In genomic region chr14:35821546-35822411, GRCh38 we compare ENCODE assay signal across 8 cellular contexts. TPM values are rescaled to one million over a fixed set of nuclear protein-coding genes. Genes with fewer than 3 reads are reported as not detected.
DNase-seq lines count a peak whose midpoint lies in the region; ATAC-seq, FAIRE-seq and TF ChIP-seq lines count a peak whose summit lies in the region.

No MANE protein-coding gene starts in this region.

- H2AK5ac ChIP-seq in H1 (ENCODE audit: low read depth, low read length), result no peak overlapping the region

- no peak for ATAC-seq in GM21381 (IDR thresholded peaks at IDR 0.05; ENCODE audit: unreplicated experiment)

- no peak overlapping the region for H2BK12ac ChIP-seq in H1 (ENCODE audit: low read depth, low read length)

- FAIRE-seq in H1 (lab: Jason Lieb, UNC), result no peak

- no peak for TF ChIP-seq RAD21 in H1 (IDR thresholded peaks at IDR 0.05 in 1 of 2, conservative IDR thresholded peaks at IDR 0.05 in 1 of 2; ENCODE audit: low read depth in 2 of 2, low read length in 2 of 2)

- H3K79me2 ChIP-seq in H1 (ENCODE audit: control insufficient read depth in 1 of 2, insufficient read depth in 2 of 2, low read length in 2 of 2), result no peaks in the 10 kb centered on the region

- DNase-seq in AML-193 (lab: John Stamatoyannopoulos, UW) (peak; percentile 41 to 57), NCI-H526 treated with DMSO at 0.1 percent for 48 hours (lab: John Stamatoyannopoulos, UW) (peak; percentile 18), H1 (ENCODE audit: low read depth in 1 of 2, low spot score in 2 of 2) (no peak), renal cortical epithelial cell (ENCODE audit: low read depth) (peak; percentile 44), inferior parietal cortex (ENCODE audit: extremely low spot score) (no peak), COLO829 (ENCODE audit: low spot score) (no peak)

- H3K9me3 ChIP-seq in H1 (ENCODE audit: insufficient read depth in 2 of 2, low read depth in 1 of 2, low read length in 1 of 2), result no peaks in the 10 kb centered on the region

- H3K4me2 ChIP-seq in H1 (ENCODE audit: insufficient read depth in 1 of 2, low read depth in 2 of 2, low read length in 2 of 2), result no peak overlapping the region

- H2BK120ac ChIP-seq in H1 (replicated peaks; ENCODE audit: low read depth, low read length), result no peak overlapping the region

- H3K4me3 ChIP-seq in H1 (ENCODE audit: extremely low read depth in 1 of 4, insufficient read depth in 2 of 4, low read depth in 3 of 4, low read length in 4 of 4), result no peak overlapping the region

- no peak overlapping the region for H2BK20ac ChIP-seq in H1 (ENCODE audit: low read length)

- no peak for TF ChIP-seq POLR2A in H1 (IDR thresholded peaks at IDR 0.05; ENCODE audit: control extremely low read depth in 1 of 2, low read depth in 2 of 2, low read length in 2 of 2)

- no peaks in the 10 kb centered on the region for H3K4me1 ChIP-seq in H1 (replicated peaks in 1 of 4; ENCODE audit: control insufficient read depth in 3 of 4, insufficient read depth in 4 of 4, low read length in 3 of 4)

- H3K23me2 ChIP-seq in H1 (ENCODE audit: low read depth, low read length), result peaks cover 3% of the 10 kb centered on the region; the same call in 1 of the 2 replicates

- no peaks in the 10 kb centered on the region for H3K27me3 ChIP-seq in H1 (replicated peaks in 1 of 4; ENCODE audit: control insufficient read depth in 3 of 4, extremely low read depth in 1 of 4, insufficient read depth in 3 of 4, low read length in 3 of 4)

- H3K4ac ChIP-seq in H1 (replicated peaks; ENCODE audit: insufficient read length, low read depth, low read length), result no peak overlapping the region

- no peaks in the 10 kb centered on the region for H3K36me3 ChIP-seq in H1 (ENCODE audit: control insufficient read depth in 2 of 4, insufficient read depth in 4 of 4, low read length in 3 of 4)

- no peak overlapping the region for H3K56ac ChIP-seq in H1 (replicated peaks; ENCODE audit: insufficient read length, low read depth, low read length)

- 32% methylated on average over 7 of the region's 7 CpGs; no CpG with 5 or more reads in 1 of the 2 experiments for whole genome bisulfite sequencing in H1 (ENCODE audit: extremely low coverage in 1 of 2, insufficient coverage in 1 of 2, insufficient read length in 1 of 2, insufficient replicate concordance in 2 of 2, low coverage in 1 of 2, low lambda C conversion rate in 2 of 2, missing lambda C conversion rate in 1 of 2), 2 experiments

- POLR2A ChIA-PET in H1 (lab: Charles Lee; ENCODE audit: partially characterized antibody), result interaction anchor here (1.0 kb wide), 1 partner anchor 12 kb away, joined by 3 read pairs; the partner anchor contains the start of gene RALGAPA1

- H3K79me1 ChIP-seq in H1 (ENCODE audit: low read depth, low read length), result no peaks in the 10 kb centered on the region

- no peak overlapping the region for H3K23ac ChIP-seq in H1 (ENCODE audit: insufficient read length)

- H3K14ac ChIP-seq in H1 (ENCODE audit: insufficient read length), result no peak overlapping the region

- H3K18ac ChIP-seq in H1 (ENCODE audit: extremely low read depth, low read length), result no peak overlapping the region

- no peaks in the 10 kb centered on the region for H4K20me1 ChIP-seq in H1 (replicated peaks in 1 of 2; ENCODE audit: control insufficient read depth in 1 of 2, insufficient read depth in 2 of 2, low read length in 2 of 2)

- H3K9ac ChIP-seq in H1 (replicated peaks in 1 of 4; ENCODE audit: extremely low read depth in 1 of 4, low read depth in 3 of 4, low read length in 3 of 4), result no peak overlapping the region

- no peak overlapping the region for H4K5ac ChIP-seq in H1 (ENCODE audit: insufficient read length, low read depth, low read length)

- TF ChIP-seq EP300 in H1 (IDR thresholded peaks at IDR 0.05; ENCODE audit: borderline replicate concordance in 1 of 2, low read depth in 2 of 2, low read length in 2 of 2), result no peak

- H4K8ac ChIP-seq in H1 (ENCODE audit: extremely low read depth, insufficient read depth, low read length), result no peak overlapping the region

- TF ChIP-seq CTCF in GM12801 (IDR thresholded peaks at IDR 0.05; ENCODE audit: extremely low read depth, insufficient read length), result peak; percentile 28
- TF ChIP-seq CTCF in H1 (IDR thresholded peaks at IDR 0.05; ENCODE audit: control extremely low read depth in 1 of 3, insufficient read depth in 1 of 3, low read depth in 1 of 3, low read length in 3 of 3), result peak; percentile 17 to 90 (median 59)

- H2BK15ac ChIP-seq in H1 (ENCODE audit: low read length), result no peak overlapping the region

- no peak overlapping the region for H2BK5ac ChIP-seq in H1 (ENCODE audit: low read depth, low read length)

- H3K27ac ChIP-seq in H1 (ENCODE audit: low read depth, low read length), result no peak overlapping the region

- CTCF ChIA-PET in H1 (lab: Charles Lee; ENCODE audit: partially characterized antibody), result interaction anchor here (0.6 to 9.9 kb wide), 15 partner anchors 9 to 872 kb away, joined by 3 to 33 read pairs (median 3); no protein-coding TSS in a partner anchor

- H2AFZ ChIP-seq in H1 (ENCODE audit: low read length), result no peak overlapping the region; the same call in 1 of the 2 replicates

- H4K91ac ChIP-seq in H1 (replicated peaks; ENCODE audit: insufficient read length, low read length), result no peak overlapping the region

TF ChIP-seq in H1, 55 proteins besides CTCF, POLR2A, EP300 and RAD21:
- TF ChIP-seq TCF12 (IDR thresholded peaks at IDR 0.05; ENCODE audit: low read depth, low read length) (no peak), CEBPB (IDR thresholded peaks at IDR 0.05; ENCODE audit: low read depth, low read length) (0 out of 2 replicates have a peak, but pooled peaks have one; percentile 4), CTBP2 (IDR thresholded peaks at IDR 0.05; ENCODE audit: borderline replicate concordance, insufficient read depth, insufficient read length, low read length) (no peak), TAF7 (optimal IDR thresholded peaks at IDR 0.05; ENCODE audit: borderline replicate concordance, low read depth, low read length) (no peak), SIX5 (IDR thresholded peaks at IDR 0.05; ENCODE audit: low read depth, low read length) (no peak)

RNA-seq across cellular contexts. Expression of gene BRMS1L, which starts 4.4 kb away (rescaled TPM):
- total RNA-seq in H1 (2021; fragmentation: NEBNext Ultra II Directional; extraction: Animal tissue kit (Norgen Biotek cat#: 25700)), result 10.9 and 11.8 TPM in 2 replicates
- polyA plus RNA-seq in H1 (2011; rRNA removed), result 1.9 and 4.4 TPM in 2 replicates
- 7.3 TPM for polyA plus RNA-seq in H1 (2011; cell fraction: cytosol; rRNA removed)
- 1.4 TPM for polyA plus RNA-seq in H1 (2011; cell fraction: nucleus; rRNA removed)
- 5.7 to 10.2 TPM (median 7.1 TPM) in 4 replicates for polyA plus RNA-seq in H1 (2012, experiment 1 of 2)
- polyA plus RNA-seq in H1 (2012, experiment 2 of 2), result 0.71 TPM
- polyA plus RNA-seq in H1 (2013, experiment 1 of 2), result 6.8 TPM
- polyA plus RNA-seq in H1 (2013, experiment 2 of 2), result 6.4 TPM
- polyA minus RNA-seq in H1 (2011; rRNA and poly(A)+ RNA removed), result 3.1 and 3.3 TPM in 2 replicates
- polyA minus RNA-seq in H1 (2011; cell fraction: cytosol; rRNA and poly(A)+ RNA removed), result 4.1 TPM
- 9.8 TPM for polyA minus RNA-seq in H1 (2011; cell fraction: nucleus; rRNA and poly(A)+ RNA removed)
- 2.8 and 9.3 TPM in 2 replicates for total RNA-seq in renal cortical epithelial cell

RNA-seq across cellular contexts. Expression of gene RALGAPA1, which starts 12.7 kb away (rescaled TPM):
- total RNA-seq in H1 (2021; fragmentation: NEBNext Ultra II Directional; extraction: Animal tissue kit (Norgen Biotek cat#: 25700)), result 26.1 and 26.7 TPM in 2 replicates
- 3.9 and 4.2 TPM in 2 replicates for polyA plus RNA-seq in H1 (2011; rRNA removed)
- 5.5 TPM for polyA plus RNA-seq in H1 (2011; cell fraction: cytosol; rRNA removed)
- polyA plus RNA-seq in H1 (2011; cell fraction: nucleus; rRNA removed), result 8.0 TPM
- polyA plus RNA-seq in H1 (2012, experiment 1 of 2), result 4.7 to 10.3 TPM (median 6.0 TPM) in 4 replicates
- polyA plus RNA-seq in H1 (2012, experiment 2 of 2), result 0.66 TPM
- polyA plus RNA-seq in H1 (2013, experiment 1 of 2), result 10.0 TPM
- 8.7 TPM for polyA plus RNA-seq in H1 (2013, experiment 2 of 2)
- 18.1 and 31.3 TPM in 2 replicates for polyA minus RNA-seq in H1 (2011; rRNA and poly(A)+ RNA removed)
- polyA minus RNA-seq in H1 (2011; cell fraction: cytosol; rRNA and poly(A)+ RNA removed), result 11.0 TPM
- polyA minus RNA-seq in H1 (2011; cell fraction: nucleus; rRNA and poly(A)+ RNA removed), result 50.9 TPM
- total RNA-seq in renal cortical epithelial cell, result 20.5 and 49.7 TPM in 2 replicates

Comparison
In these comparisons a context has a peak if more than half of its experiments do, and no peak if none do; other contexts are left out.
1. DNase-seq: peak in AML-193 (2 of 2), NCI-H526 treated with DMSO at 0.1 percent for 48 hours (single experiment) and renal cortical epithelial cell (single experiment); none in H1 (0 of 2), inferior parietal cortex (single experiment) and COLO829 (single experiment).